19 cellular contexts compared by ENCODE assay signal in genomic region chr11:73468590-73469161, GRCh38.
A peak's percentile ranks its signal among the peaks of the same experiment; 100 is the strongest.
DNase-seq lines count a peak whose midpoint lies in the region; ATAC-seq, FAIRE-seq and TF ChIP-seq lines count a peak whose summit lies in the region.
"Had no signal": no experiment of that assay in that cellular context is flagged by ENCODE, and none has a peak within 500 bp of the region (broad histone marks: within the 10 kb centered on the region; RNA-seq: fewer than 3 reads in every experiment).

No MANE protein-coding gene starts in this region.

- peaks cover 20% of the 10 kb centered on the region for H3K4me1 Mint-ChIP-seq in astrocyte (ENCODE audit: low read depth, unreplicated experiment)

- H3K36me3 ChIP-seq in astrocyte (ENCODE audit: insufficient read depth, low read length), result no peaks in the 10 kb centered on the region
- H3K36me3 ChIP-seq in subcutaneous abdominal adipose tissue (ENCODE audit: control insufficient read depth in 5 of 5, insufficient read depth in 5 of 5, low read length in 5 of 5), result peaks cover 0 to 2% (median 0%) of the 10 kb centered on the region in 5 donors

- H2AFZ ChIP-seq in astrocyte (ENCODE audit: low read depth, low read length), result no peak overlapping the region

- H3K4me2 ChIP-seq in astrocyte (ENCODE audit: low read length), result no peak overlapping the region
- H3K4me2 ChIP-seq: A549 had no signal

- H3K27ac Mint-ChIP-seq in astrocyte (ENCODE audit: unreplicated experiment), result peak overlapping the region; percentile 14
- H3K27ac Mint-ChIP-seq: CD4-positive, alpha-beta T cell had no signal

- no peak for FAIRE-seq in astrocyte (lab: Jason Lieb, UNC)
- FAIRE-seq: A549, G401.6, GM12892, GM19239 had no signal

- TF ChIP-seq CTCF in astrocyte (IDR thresholded peaks at IDR 0.05; ENCODE audit: insufficient read depth, low read depth, low read length), result no peak

- DNase-seq in NCI-H146 (lab: John Stamatoyannopoulos, UW), result peak; percentile 80
- no peak for DNase-seq in NCI-H146 treated with DMSO at 0.1 percent for 48 hours (lab: John Stamatoyannopoulos, UW; ENCODE audit: unreplicated experiment)
- no peak for DNase-seq in astrocyte (ENCODE audit: low read depth)
- no peak for DNase-seq in right cardiac atrium
- DNase-seq in NCI-H2029 treated with DMSO at 0.1 percent for 48 hours (lab: John Stamatoyannopoulos, UW), result no peak
- DNase-seq in inferior parietal cortex (ENCODE audit: extremely low spot score), result no peak
- DNase-seq in posterior vena cava (ENCODE audit: low spot score), result no peak
- DNase-seq: Calu3; CD4-positive, alpha-beta T cell; DMS79 treated with DMSO at 0.1 percent for 48 hours; HCEC 1CT; Karpas-422; NCI-H2107 had no signal

- H3K36me3 Mint-ChIP-seq in astrocyte (ENCODE audit: low read depth, unreplicated experiment), result peaks cover 4% of the 10 kb centered on the region

- no peaks in the 10 kb centered on the region for H3K79me2 ChIP-seq in astrocyte (ENCODE audit: insufficient read depth, low read length)

- H4K20me1 ChIP-seq in astrocyte (ENCODE audit: insufficient read depth, low read length), result peaks cover 32% of the 10 kb centered on the region

- WGBS in right cardiac atrium, result 64% methylated on average over 3 of the region's 3 CpGs

- H3K27me3 ChIP-seq in astrocyte (ENCODE audit: insufficient read depth, low read length), result no peaks in the 10 kb centered on the region
- H3K27me3 ChIP-seq in right cardiac atrium (ENCODE audit: control insufficient read depth, insufficient read depth), result no peaks in the 10 kb centered on the region
- H3K27me3 ChIP-seq in subcutaneous abdominal adipose tissue (ENCODE audit: control insufficient read depth in 5 of 5, insufficient read depth in 4 of 5, low read length in 5 of 5), result no peaks in the 10 kb centered on the region

- ATAC-seq in right cardiac atrium, result peak; percentile 31 to 49
- ATAC-seq: A549 had no signal

- no peaks in the 10 kb centered on the region for H3K9me3 Mint-ChIP-seq in astrocyte (ENCODE audit: unreplicated experiment)
- H3K9me3 Mint-ChIP-seq: CD4-positive, alpha-beta T cell had no signal

- intact Hi-C loops in right cardiac atrium (cut with DNase I) (loop anchor here in 1 of 4 donors (10.0 kb wide), 1 partner anchor 64 kb away; no protein-coding TSS in a partner anchor), posterior vena cava (cut with DNase I) (no loop called here)

- no peak overlapping the region for H3K4me3 ChIP-seq in astrocyte (ENCODE audit: insufficient read depth, low read depth, low read length)
- H3K4me3 ChIP-seq in right cardiac atrium (ENCODE audit: low read length), result no peak overlapping the region
- H3K4me3 ChIP-seq in subcutaneous abdominal adipose tissue (ENCODE audit: low read depth in 1 of 5, low read length in 5 of 5), result no peak overlapping the region
- H3K4me3 ChIP-seq: A549 had no signal

- H3K9me3 ChIP-seq in astrocyte (ENCODE audit: insufficient read depth, low read depth, low read length), result no peaks in the 10 kb centered on the region
- H3K9me3 ChIP-seq in right cardiac atrium (ENCODE audit: control insufficient read depth, low read length), result no peaks in the 10 kb centered on the region
- H3K9me3 ChIP-seq in subcutaneous abdominal adipose tissue (ENCODE audit: control insufficient read depth in 5 of 5, low read length in 5 of 5), result no peaks in the 10 kb centered on the region
- H3K9me3 ChIP-seq: A549 had no signal

- H3K27ac ChIP-seq in astrocyte (ENCODE audit: low read depth, low read length) (no peak overlapping the region), right cardiac atrium (ENCODE audit: low read length) (peak overlapping the region; percentile 37), subcutaneous abdominal adipose tissue (ENCODE audit: low read depth, low read length) (peak overlapping the region; percentile 61)
- H3K27ac ChIP-seq: A549, RWPE1 had no signal

- no peak overlapping the region for H3K9ac ChIP-seq in astrocyte (ENCODE audit: low read length)
- peak overlapping the region in 1 of 5 donors; percentile 3 for H3K9ac ChIP-seq in subcutaneous abdominal adipose tissue (ENCODE audit: low read length in 5 of 5)

- H3K4me3 Mint-ChIP-seq in astrocyte (ENCODE audit: unreplicated experiment), result no peak overlapping the region
- H3K4me3 Mint-ChIP-seq: CD4-positive, alpha-beta T cell had no signal

- H3K4me1 ChIP-seq in astrocyte (ENCODE audit: insufficient read depth, low read length) (peaks cover 4% of the 10 kb centered on the region), right cardiac atrium (ENCODE audit: control insufficient read depth, insufficient read depth, low read length) (peaks cover 9% of the 10 kb centered on the region), subcutaneous abdominal adipose tissue (ENCODE audit: control insufficient read depth in 5 of 5, insufficient read depth in 5 of 5, low read length in 5 of 5) (peaks cover 5 to 47% (median 45%) of the 10 kb centered on the region in 5 donors)
- H3K4me1 ChIP-seq: A549 had no signal

- H3K27me3 Mint-ChIP-seq in astrocyte (ENCODE audit: low read depth, unreplicated experiment), result no peaks in the 10 kb centered on the region
- H3K27me3 Mint-ChIP-seq: CD4-positive, alpha-beta T cell had no signal
